36 cellular contexts compared by ENCODE assay signal in the genomic region with DNA sequence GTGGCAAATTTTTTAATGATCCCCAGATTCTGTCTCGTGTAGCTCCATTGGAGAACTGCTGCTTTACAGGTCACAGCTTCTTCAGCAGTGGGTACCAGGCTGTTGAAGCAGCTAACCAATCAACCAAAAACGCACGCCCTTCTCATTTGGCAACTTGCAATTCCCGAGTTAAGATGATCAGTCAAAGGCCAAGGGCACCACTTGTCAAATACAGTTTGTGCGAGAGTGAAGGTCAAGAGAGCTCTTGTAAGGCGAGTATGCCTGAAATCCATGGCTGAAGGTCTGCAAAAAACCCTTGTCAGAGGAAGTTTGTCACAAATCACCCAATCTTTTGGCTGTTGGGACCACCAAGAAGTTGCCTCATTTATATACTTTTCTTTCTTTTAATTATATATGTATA.
"Had no signal": no experiment of that assay in that cellular context is flagged by ENCODE, and none has a peak within 500 bp of the region (broad histone marks: within the 10 kb centered on the region; RNA-seq: fewer than 3 reads in every experiment).

No MANE protein-coding gene starts in this region.

- H3K36me3 Mint-ChIP-seq: activated CD4-positive, alpha-beta memory T cell treated with anti-CD3 and anti-CD28 coated beads for 36 hours; activated naive CD4-positive, alpha-beta T cell treated with anti-CD3 and anti-CD28 coated beads, Interleukin-2, amount 10 ng/mL, durations not matched to agents 7 days and 5 days; activated naive CD4-positive, alpha-beta T cell treated with anti-CD3 and anti-CD28 coated beads, Interleukin-2, amount 50 U/mL, for 24 hours; activated naive CD8-positive, alpha-beta T cell treated with anti-CD3 and anti-CD28 coated beads, Interleukin-2, amount 10 ng/mL, durations not matched to agents 7 days and 5 days had no signal

- H3K4me3 Mint-ChIP-seq: activated B cell treated with CpG ODN at 0.5 μM for 24 hours; activated CD4-positive, alpha-beta memory T cell treated with anti-CD3 and anti-CD28 coated beads for 36 hours; activated CD4-positive, alpha-beta T cell treated with anti-CD3 and anti-CD28 coated beads, Interleukin-2, amount 10 ng/mL, durations not matched to agents 24 days and 14 days; activated CD8-positive, alpha-beta T cell treated with anti-CD3 and anti-CD28 coated beads for 36 hours; activated naive CD4-positive, alpha-beta T cell treated with anti-CD3 and anti-CD28 coated beads, Interleukin-2, amount 10 ng/mL, durations not matched to agents 7 days and 5 days; activated naive CD4-positive, alpha-beta T cell treated with anti-CD3 and anti-CD28 coated beads, Interleukin-2, amount 50 U/mL, for 24 hours; activated naive CD8-positive, alpha-beta T cell; activated naive CD8-positive, alpha-beta T cell treated with anti-CD3 and anti-CD28 coated beads, Interleukin-2, amount 10 ng/mL, durations not matched to agents 7 days and 5 days; activated naive CD8-positive, alpha-beta T cell treated with anti-CD3 and anti-CD28 coated beads, Interleukin-2, amount 50 U/mL, for 24 hours; brain; T-helper 1 cell treated with Interleukin-12 subunit alpha and Interleukin-12 subunit beta and Interleukin-4 antibody, amounts not matched to agents 30 μg/mL and 1 μg/mL, for 36 hours; T-helper 2 cell treated with Interferon-gamma antibody and Interleukin-4, amounts not matched to agents 5 μg/mL and 100 μg/mL, for 36 hours had no signal

- H3K27ac ChIP-seq: ascending aorta, cardiac muscle cell had no signal

- ATAC-seq: activated CD8-positive, alpha-beta T cell treated with anti-CD3 and anti-CD28 coated beads for 36 hours; activated naive CD8-positive, alpha-beta T cell treated with anti-CD3 and anti-CD28 coated beads, Interleukin-2, amount 50 U/mL, for 24 hours had no signal

- H3K27me3 ChIP-seq: ascending aorta, cardiac muscle cell had no signal

- FAIRE-seq: bronchial epithelial cell, TTC549 had no signal

- DNase-seq: activated B cell treated with CpG ODN at 0.5 μM for 24 hours; activated CD4-positive, alpha-beta memory T cell treated with anti-CD3 and anti-CD28 coated beads for 36 hours; activated CD4-positive, alpha-beta T cell treated with anti-CD3 and anti-CD28 coated beads for 4 hours; activated CD4-positive, alpha-beta T cell treated with anti-CD3 and anti-CD28 coated beads, Interleukin-2, amount 10 ng/mL, durations not matched to agents 24 days and 14 days; activated CD4-positive, alpha-beta T cell treated with anti-CD3 and anti-CD28 coated beads, Interleukin-2, amount 50 U/mL, for 1 hour; activated CD4-positive, alpha-beta T cell treated with anti-CD3 and anti-CD28 coated beads, Interleukin-2, amount 50 U/mL, for 4 hours; activated CD4-positive, CD25-positive, alpha-beta regulatory T cell treated with anti-CD3 and anti-CD28 coated beads, Interleukin-2, amount 50 U/mL, for 72 hours; activated CD8-positive, alpha-beta memory T cell treated with anti-CD3 and anti-CD28 coated beads, Interleukin-2, amount 50 U/mL, for 4 hours; activated CD8-positive, alpha-beta T cell treated with anti-CD3 and anti-CD28 coated beads for 36 hours; activated effector memory CD4-positive, alpha-beta T cell treated with Interleukin-2 at 50 U/mL for 16 hours; activated gamma-delta T cell; activated naive CD4-positive, alpha-beta T cell treated with anti-CD3 and anti-CD28 coated beads, Interleukin-2, amount 10 ng/mL, durations not matched to agents 7 days and 5 days; activated naive CD4-positive, alpha-beta T cell treated with Interleukin-2 at 50 U/mL for 16 hours; activated naive CD8-positive, alpha-beta T cell treated with anti-CD3 and anti-CD28 coated beads, Interleukin-2, amount 10 ng/mL, durations not matched to agents 7 days and 5 days; activated naive CD8-positive, alpha-beta T cell treated with anti-CD3 and anti-CD28 coated beads, Interleukin-2, amount 50 U/mL, for 24 hours; activated T-cell treated with anti-CD3 and anti-CD28 coated beads for 4 hours; activated T-cell treated with anti-CD3 and anti-CD28 coated beads, Interleukin-2, amount 50 U/mL, for 1 hour; activated T-cell treated with anti-CD3 and anti-CD28 coated beads, Interleukin-2, amount 50 U/mL, for 48 hours; amygdala; anterior cingulate cortex; central memory CD4-positive, alpha-beta T cell; cerebellar nuclear complex; SW 1271; T-helper 1 cell; T-helper 2 cell; T-helper 9 cell had no signal

- H3K4me3 ChIP-seq: ascending aorta, cardiac muscle cell had no signal

- H3K27me3 Mint-ChIP-seq: activated B cell treated with CpG ODN at 0.5 μM for 24 hours; activated CD4-positive, alpha-beta memory T cell treated with anti-CD3 and anti-CD28 coated beads for 36 hours; activated CD4-positive, alpha-beta T cell treated with anti-CD3 and anti-CD28 coated beads, Interleukin-2, amount 10 ng/mL, durations not matched to agents 24 days and 14 days; activated CD8-positive, alpha-beta T cell treated with anti-CD3 and anti-CD28 coated beads for 36 hours; activated naive CD4-positive, alpha-beta T cell treated with anti-CD3 and anti-CD28 coated beads, Interleukin-2, amount 10 ng/mL, durations not matched to agents 7 days and 5 days; activated naive CD4-positive, alpha-beta T cell treated with anti-CD3 and anti-CD28 coated beads, Interleukin-2, amount 50 U/mL, for 24 hours; activated naive CD8-positive, alpha-beta T cell; activated naive CD8-positive, alpha-beta T cell treated with anti-CD3 and anti-CD28 coated beads, Interleukin-2, amount 10 ng/mL, durations not matched to agents 7 days and 5 days; activated naive CD8-positive, alpha-beta T cell treated with anti-CD3 and anti-CD28 coated beads, Interleukin-2, amount 50 U/mL, for 24 hours; brain had no signal

- H3K9me3 ChIP-seq: ascending aorta had no signal

- H3K9me3 Mint-ChIP-seq: activated B cell treated with CpG ODN at 0.5 μM for 24 hours; activated CD4-positive, alpha-beta memory T cell treated with anti-CD3 and anti-CD28 coated beads for 36 hours; activated CD4-positive, alpha-beta T cell treated with anti-CD3 and anti-CD28 coated beads, Interleukin-2, amount 10 ng/mL, durations not matched to agents 24 days and 14 days; activated CD8-positive, alpha-beta T cell treated with anti-CD3 and anti-CD28 coated beads for 36 hours; activated naive CD4-positive, alpha-beta T cell treated with anti-CD3 and anti-CD28 coated beads, Interleukin-2, amount 10 ng/mL, durations not matched to agents 7 days and 5 days; activated naive CD4-positive, alpha-beta T cell treated with anti-CD3 and anti-CD28 coated beads, Interleukin-2, amount 50 U/mL, for 24 hours; activated naive CD8-positive, alpha-beta T cell treated with anti-CD3 and anti-CD28 coated beads, Interleukin-2, amount 10 ng/mL, durations not matched to agents 7 days and 5 days; activated naive CD8-positive, alpha-beta T cell treated with anti-CD3 and anti-CD28 coated beads, Interleukin-2, amount 50 U/mL, for 24 hours; activated T-helper 2 cell treated with anti-CD3 and anti-CD28 coated beads, Interferon-gamma antibody, Interleukin-2, Interleukin-4, amounts not matched to agents 10 μg/mL and 5 μg/mL and 100 μg/mL, durations not matched to agents 14 hours and 24 hours and 36 hours; brain; T-helper 1 cell treated with Interleukin-12 subunit alpha and Interleukin-12 subunit beta and Interleukin-4 antibody, amounts not matched to agents 30 μg/mL and 1 μg/mL, for 36 hours; T-helper 2 cell treated with Interferon-gamma antibody and Interleukin-4, amounts not matched to agents 5 μg/mL and 100 μg/mL, for 36 hours had no signal

- H3K4me1 Mint-ChIP-seq: activated CD4-positive, alpha-beta T cell treated with anti-CD3 and anti-CD28 coated beads, Interleukin-2, amount 10 ng/mL, durations not matched to agents 24 days and 14 days; activated naive CD4-positive, alpha-beta T cell treated with anti-CD3 and anti-CD28 coated beads, Interleukin-2, amount 10 ng/mL, durations not matched to agents 7 days and 5 days; activated naive CD4-positive, alpha-beta T cell treated with anti-CD3 and anti-CD28 coated beads, Interleukin-2, amount 50 U/mL, for 24 hours had no signal

- H3K27ac Mint-ChIP-seq: activated B cell treated with CpG ODN at 0.5 μM for 24 hours; activated CD4-positive, alpha-beta memory T cell treated with anti-CD3 and anti-CD28 coated beads for 36 hours; activated CD4-positive, alpha-beta T cell treated with anti-CD3 and anti-CD28 coated beads, Interleukin-2, amount 10 ng/mL, durations not matched to agents 24 days and 14 days; activated CD8-positive, alpha-beta T cell treated with anti-CD3 and anti-CD28 coated beads for 36 hours; activated naive CD4-positive, alpha-beta T cell treated with anti-CD3 and anti-CD28 coated beads, Interleukin-2, amount 10 ng/mL, durations not matched to agents 7 days and 5 days; activated naive CD4-positive, alpha-beta T cell treated with anti-CD3 and anti-CD28 coated beads, Interleukin-2, amount 50 U/mL, for 24 hours; activated naive CD8-positive, alpha-beta T cell; activated naive CD8-positive, alpha-beta T cell treated with anti-CD3 and anti-CD28 coated beads, Interleukin-2, amount 10 ng/mL, durations not matched to agents 7 days and 5 days; activated naive CD8-positive, alpha-beta T cell treated with anti-CD3 and anti-CD28 coated beads, Interleukin-2, amount 50 U/mL, for 24 hours; activated T-helper 2 cell treated with anti-CD3 and anti-CD28 coated beads, Interferon-gamma antibody, Interleukin-2, Interleukin-4, amounts not matched to agents 10 μg/mL and 5 μg/mL and 100 μg/mL, durations not matched to agents 14 hours and 24 hours and 36 hours; T-helper 1 cell treated with Interleukin-12 subunit alpha and Interleukin-12 subunit beta and Interleukin-4 antibody, amounts not matched to agents 30 μg/mL and 1 μg/mL, for 36 hours; T-helper 2 cell treated with Interferon-gamma antibody and Interleukin-4, amounts not matched to agents 5 μg/mL and 100 μg/mL, for 36 hours had no signal
